1 cellular context compared by ENCODE assay signal in genomic region chr19:46844067-46844489, GRCh38.
TF ChIP-seq lines count a peak whose summit lies in the region.

No MANE protein-coding gene starts in this region.

TF ChIP-seq in K562, 482 proteins besides CTCF, POLR2A, EP300 and RAD21 (continued from another document):
- TF ChIP-seq ZNF407 (IDR thresholded peaks at IDR 0.05; ENCODE audit: low read depth), result no peak
- peak; percentile 88 for TF ChIP-seq GATA2 (CRISPR knock-in tag; IDR thresholded peaks at IDR 0.05)
- TF ChIP-seq CREM (IDR thresholded peaks at IDR 0.05; ENCODE audit: low read depth), result peak; percentile 41; the same call in 1 of the 2 replicates
- TF ChIP-seq TCF15 (CRISPR knock-in tag; IDR thresholded peaks at IDR 0.05), result 0 out of 2 replicates have a peak, but pooled peaks have one; percentile 8
- peak; percentile 85 for TF ChIP-seq EGR1 (conservative IDR thresholded peaks at IDR 0.05)
- TF ChIP-seq KDM1A (IDR thresholded peaks at IDR 0.05), result peak; percentile 84 to 86
- no peak for TF ChIP-seq IFI16 (CRISPR knock-in tag; IDR thresholded peaks at IDR 0.05)
- no peak for TF ChIP-seq ZNF347 (CRISPR knock-in tag; IDR thresholded peaks at IDR 0.05; ENCODE audit: low read depth)
- TF ChIP-seq MTA3 (IDR thresholded peaks at IDR 0.05; ENCODE audit: borderline replicate concordance), result peak; percentile 92
- TF ChIP-seq ESRRA (IDR thresholded peaks at IDR 0.05; ENCODE audit: borderline replicate concordance, low read depth), result peak; percentile 69
- peak; percentile 44; the same call in 1 of the 2 replicates for TF ChIP-seq MITF (IDR thresholded peaks at IDR 0.05)
- peak; percentile 45; the same call in 1 of the 2 replicates for TF ChIP-seq ZNF589 (CRISPR knock-in tag; IDR thresholded peaks at IDR 0.05; ENCODE audit: low read depth)
- peak; percentile 84 for TF ChIP-seq ZEB2 (IDR thresholded peaks at IDR 0.05)
- TF ChIP-seq SFPQ (IDR thresholded peaks at IDR 0.05; ENCODE audit: low read depth, low read length), result no peak
- 0 out of 2 replicates have a peak, but pooled peaks have one; percentile 48 for TF ChIP-seq EHMT2 (IDR thresholded peaks at IDR 0.05)
